8 cellular contexts compared by ENCODE assay signal in genomic region chr6:43773050-43773956, GRCh38. TPM values are rescaled to one million over a fixed set of nuclear protein-coding genes. Genes with fewer than 3 reads are reported as not detected.
A peak's percentile ranks its signal among the peaks of the same experiment; 100 is the strongest.
DNase-seq lines count a peak whose midpoint lies in the region; ATAC-seq and TF ChIP-seq lines count a peak whose summit lies in the region.

No MANE protein-coding gene starts in this region.

- H3K4me3 ChIP-seq in SK-N-SH (ENCODE audit: low read depth in 2 of 2, low read length in 1 of 2) (peak overlapping the region; percentile 94 to 95), Loucy (ENCODE audit: low read length, poor library complexity, severe bottlenecking) (peak overlapping the region; percentile 87), cardiac fibroblast (replicated peaks in 1 of 2; ENCODE audit: low read depth in 2 of 2, low read length in 2 of 2) (peak overlapping the region; percentile 96 to 98)

- H3K79me2 ChIP-seq in SK-N-SH (ENCODE audit: insufficient read depth) (peaks cover 75% of the 10 kb centered on the region), Loucy (ENCODE audit: insufficient read depth, low read length) (peaks cover 83% of the 10 kb centered on the region)

- H3F3A ChIP-seq in SK-N-SH (replicated peaks; ENCODE audit: insufficient read depth) (no peaks in the 10 kb centered on the region), Loucy (ENCODE audit: low read depth) (no peaks in the 10 kb centered on the region)

- TF ChIP-seq RAD21 in SK-N-SH (IDR thresholded peaks at IDR 0.05; ENCODE audit: low read length): peak; percentile 49

- TF ChIP-seq CTCF in SK-N-SH (IDR thresholded peaks at IDR 0.05) (peak; percentile 67), Loucy (conservative IDR thresholded peaks at IDR 0.05; ENCODE audit: low read length) (peak; percentile 92), cardiac fibroblast (IDR thresholded peaks at IDR 0.05; ENCODE audit: low read depth, low read length) (peak; percentile 89)

- peaks cover 23 to 59% of the 10 kb centered on the region in 2 experiments for H3K4me1 ChIP-seq in SK-N-SH (ENCODE audit: control insufficient read depth in 1 of 2, insufficient read depth in 2 of 2, low read depth in 1 of 2, low read length in 1 of 2)
- peaks cover 58% of the 10 kb centered on the region for H3K4me1 ChIP-seq in Loucy (ENCODE audit: insufficient read depth, low read length, poor library complexity, severe bottlenecking)

- CTCF ChIA-PET in SK-N-SH (lab: Yijun Ruan, JAX): interaction anchor here (0.5 to 9.3 kb wide), 59 partner anchors 10 to 451 kb away, joined by 3 to 140 read pairs (median 6); no protein-coding TSS in a partner anchor

- POLR2A ChIA-PET in SK-N-SH (lab: Yijun Ruan, JAX): interaction anchor here (0.8 to 3.4 kb wide), 10 partner anchors 9 to 446 kb away, joined by 3 to 11 read pairs (median 4); no protein-coding TSS in a partner anchor

- DNase-seq in SK-N-SH: peak; percentile 71
- peak; percentile 36 for DNase-seq in T1000 (lab: John Stamatoyannopoulos, UW)
- peak; percentile 60 to 66 for DNase-seq in cardiac fibroblast (ENCODE audit: low read depth in 2 of 2)
- peak; percentile 53 for DNase-seq in left kidney (ENCODE audit: low read depth, low spot score)
- peak in 2 of 3 experiments; percentile 31 to 35 for DNase-seq in stimulated activated CD4-positive, alpha-beta T cell treated with anti-CD3 and anti-CD28 coated beads, TNF-alpha, amount 100 ng/mL, for 4 hours (ENCODE audit: low read depth in 3 of 3)
- DNase-seq in NCI-H2227 treated with DMSO at 0.1 percent for 48 hours (lab: John Stamatoyannopoulos, UW): no peak

- H3K4me2 ChIP-seq in SK-N-SH: peak overlapping the region; percentile 99
- H3K4me2 ChIP-seq in Loucy (ENCODE audit: low read depth, low read length, poor library complexity, severe bottlenecking): peak overlapping the region; percentile 98

- WGBS in SK-N-SH (ENCODE audit: low lambda C conversion rate): 97% methylated on average over 8 of the region's 12 CpGs

- peaks cover 9 to 26% of the 10 kb centered on the region in 2 experiments for H3K36me3 ChIP-seq in SK-N-SH (replicated peaks in 1 of 2; ENCODE audit: control insufficient read depth in 1 of 2, insufficient read depth in 2 of 2, low read length in 1 of 2)
- H3K36me3 ChIP-seq in Loucy (ENCODE audit: insufficient read depth, low read length): peaks cover 17% of the 10 kb centered on the region

- H3K9ac ChIP-seq in SK-N-SH: peak overlapping the region; percentile 93
- H3K9ac ChIP-seq in Loucy (ENCODE audit: low read depth, low read length, poor library complexity, severe bottlenecking): peak overlapping the region; percentile 95

- no peak for TF ChIP-seq EP300 in SK-N-SH (IDR thresholded peaks at IDR 0.05; ENCODE audit: borderline replicate concordance in 1 of 2, low read depth in 1 of 2, low read length in 1 of 2)

- H3K27me3 ChIP-seq in SK-N-SH (ENCODE audit: insufficient read depth) (no peaks in the 10 kb centered on the region), Loucy (ENCODE audit: insufficient read depth, low read length, poor library complexity, severe bottlenecking) (no peaks in the 10 kb centered on the region)

- H3K9me3 ChIP-seq in SK-N-SH (no peaks in the 10 kb centered on the region; the same call in 1 of the 2 replicates), Loucy (ENCODE audit: insufficient read depth, low read depth, low read length) (no peaks in the 10 kb centered on the region)

- H4K20me1 ChIP-seq in SK-N-SH (ENCODE audit: insufficient read depth) (peaks cover 53% of the 10 kb centered on the region), Loucy (ENCODE audit: insufficient read depth, low read length, poor library complexity, severe bottlenecking) (peaks cover 53% of the 10 kb centered on the region)

- ATAC-seq in SK-N-SH treated with all-trans-retinoic acid at 6 μM for 48 hours: no peak

- H2AFZ ChIP-seq in SK-N-SH (ENCODE audit: low read depth) (no peak overlapping the region), Loucy (ENCODE audit: low read length) (no peak overlapping the region)

- peak overlapping the region; percentile 85 to 93; a peak in 1 of 4 replicates for H3K27ac ChIP-seq in SK-N-SH (ENCODE audit: low read depth in 2 of 2, low read length in 1 of 2)

- H3K9me2 ChIP-seq in SK-N-SH (no peaks in the 10 kb centered on the region), Loucy (replicated peaks; ENCODE audit: low read depth, low read length) (no peaks in the 10 kb centered on the region)

TF ChIP-seq in SK-N-SH, 30 proteins besides CTCF, POLR2A, EP300 and RAD21:
- TF ChIP-seq SMC3 (IDR thresholded peaks at IDR 0.05; ENCODE audit: low read depth, low read length) (peak; percentile 17; the same call in 1 of the 2 replicates), FOXJ3 (CRISPR knock-in tag; IDR thresholded peaks at IDR 0.05) (no peak), REST (IDR thresholded peaks at IDR 0.05; ENCODE audit: low read depth, low read length) (no peak), EZH2phosphoT487 (IDR thresholded peaks at IDR 0.05; ENCODE audit: borderline replicate concordance, low read depth) (no peak)

TF ChIP-seq in SK-N-SH treated with all-trans-retinoic acid at 6 μM for 48 hours, 23 proteins besides CTCF, POLR2A, EP300 and RAD21:
- no peak for TF ChIP-seq PATZ1 (CRISPR knock-in tag; IDR thresholded peaks at IDR 0.05; ENCODE audit: borderline replicate concordance)
- TF ChIP-seq ZFP30 (CRISPR knock-in tag; IDR thresholded peaks at IDR 0.05): no peak
- no peak for TF ChIP-seq ZNF70 (CRISPR knock-in tag; IDR thresholded peaks at IDR 0.05)
- TF ChIP-seq GLIS3 (CRISPR knock-in tag; IDR thresholded peaks at IDR 0.05): no peak
- no peak for TF ChIP-seq OSR1 (CRISPR knock-in tag; IDR thresholded peaks at IDR 0.05)
- TF ChIP-seq RARB (CRISPR knock-in tag; IDR thresholded peaks at IDR 0.05): no peak
- TF ChIP-seq, protein P1, sequence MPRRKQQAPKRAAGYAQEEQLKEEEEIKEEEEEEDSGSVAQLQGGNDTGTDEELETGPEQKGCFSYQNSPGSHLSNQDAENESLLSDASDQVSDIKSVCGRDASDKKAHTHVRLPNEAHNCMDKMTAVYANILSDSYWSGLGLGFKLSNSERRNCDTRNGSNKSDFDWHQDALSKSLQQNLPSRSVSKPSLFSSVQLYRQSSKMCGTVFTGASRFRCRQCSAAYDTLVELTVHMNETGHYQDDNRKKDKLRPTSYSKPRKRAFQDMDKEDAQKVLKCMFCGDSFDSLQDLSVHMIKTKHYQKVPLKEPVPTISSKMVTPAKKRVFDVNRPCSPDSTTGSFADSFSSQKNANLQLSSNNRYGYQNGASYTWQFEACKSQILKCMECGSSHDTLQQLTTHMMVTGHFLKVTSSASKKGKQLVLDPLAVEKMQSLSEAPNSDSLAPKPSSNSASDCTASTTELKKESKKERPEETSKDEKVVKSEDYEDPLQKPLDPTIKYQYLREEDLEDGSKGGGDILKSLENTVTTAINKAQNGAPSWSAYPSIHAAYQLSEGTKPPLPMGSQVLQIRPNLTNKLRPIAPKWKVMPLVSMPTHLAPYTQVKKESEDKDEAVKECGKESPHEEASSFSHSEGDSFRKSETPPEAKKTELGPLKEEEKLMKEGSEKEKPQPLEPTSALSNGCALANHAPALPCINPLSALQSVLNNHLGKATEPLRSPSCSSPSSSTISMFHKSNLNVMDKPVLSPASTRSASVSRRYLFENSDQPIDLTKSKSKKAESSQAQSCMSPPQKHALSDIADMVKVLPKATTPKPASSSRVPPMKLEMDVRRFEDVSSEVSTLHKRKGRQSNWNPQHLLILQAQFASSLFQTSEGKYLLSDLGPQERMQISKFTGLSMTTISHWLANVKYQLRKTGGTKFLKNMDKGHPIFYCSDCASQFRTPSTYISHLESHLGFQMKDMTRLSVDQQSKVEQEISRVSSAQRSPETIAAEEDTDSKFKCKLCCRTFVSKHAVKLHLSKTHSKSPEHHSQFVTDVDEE (CRISPR knock-in tag; IDR thresholded peaks at IDR 0.05): no peak

RNA-seq across cellular contexts. Expression of gene VEGFA, which starts 3.3 kb away (rescaled TPM):
- 81.0 and 130 TPM in 2 replicates for polyA plus RNA-seq in SK-N-SH (2012; rRNA removed)
- 42.6 and 66.6 TPM in 2 replicates for polyA plus RNA-seq in SK-N-SH (2012; cell fraction: cytosol; rRNA removed)
- polyA plus RNA-seq in SK-N-SH (2012; cell fraction: nucleus; rRNA removed): 412 and 501 TPM in 2 replicates
